8 cellular contexts compared by ENCODE assay signal in the genomic region with DNA sequence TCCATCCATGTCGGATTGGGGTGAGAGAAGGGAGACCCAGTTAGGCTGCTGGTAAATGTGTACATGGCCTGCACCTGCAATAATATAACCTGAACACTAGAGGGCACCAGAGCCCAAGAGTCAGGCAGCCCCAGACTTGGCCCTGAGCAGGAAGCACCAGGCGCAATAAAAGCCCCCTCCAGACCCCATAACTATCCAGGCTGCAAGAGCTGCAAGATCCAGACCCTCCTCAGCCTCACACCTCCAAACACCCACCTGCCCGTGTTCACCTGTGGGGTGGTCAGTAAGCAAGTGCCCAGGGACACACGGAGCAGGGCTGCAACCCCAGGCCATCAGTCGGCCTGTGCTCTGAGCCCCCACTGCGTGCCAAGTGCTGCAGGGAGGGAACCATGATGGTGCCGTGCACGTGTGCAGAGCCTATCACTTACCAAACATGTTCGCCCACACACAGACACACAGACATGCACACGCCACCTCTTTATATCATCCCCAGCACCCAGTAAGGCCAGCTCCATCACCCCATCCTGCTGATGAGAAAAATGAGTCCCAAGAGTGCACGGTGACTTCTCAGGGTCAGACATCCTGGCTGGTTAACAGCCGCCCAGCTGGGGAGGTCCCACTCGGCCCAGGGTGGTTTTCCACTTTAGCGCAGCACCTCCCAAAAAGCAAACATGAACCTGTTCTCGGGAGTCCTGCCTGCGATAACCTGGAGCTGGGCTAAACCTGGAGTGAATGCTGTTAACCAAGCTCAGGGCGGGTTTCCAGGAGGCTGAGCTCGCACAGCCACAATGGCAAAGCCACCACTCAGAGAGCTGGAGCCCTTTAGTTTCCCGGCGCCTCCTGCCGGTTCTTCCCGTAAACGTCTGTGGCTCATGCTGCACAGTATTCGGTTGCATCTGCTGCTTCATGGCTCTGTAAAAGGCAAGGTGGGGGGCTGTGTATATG.
A peak's percentile ranks its signal among the peaks of the same experiment; 100 is the strongest.
DNase-seq lines count a peak whose midpoint lies in the region; ATAC-seq, FAIRE-seq and TF ChIP-seq lines count a peak whose summit lies in the region.

No MANE protein-coding gene starts in this region.

- peak; percentile 87 for TF ChIP-seq CTCF in CD8-positive, alpha-beta T cell (IDR thresholded peaks at IDR 0.05)
- TF ChIP-seq CTCF in GM20000 (IDR thresholded peaks at IDR 0.05; ENCODE audit: extremely low read depth, missing control alignments) (peak; percentile 89), Peyer's patch (IDR thresholded peaks at IDR 0.05) (peak; percentile 43 to 91 (median 84))

- H3K4me3 Mint-ChIP-seq in CD8-positive, alpha-beta T cell = no peak overlapping the region

- intact Hi-C loops in CD8-positive, alpha-beta T cell (cut with DNase I, micrococcal nuclease) = loop anchor here (1.0 to 10.0 kb wide), 5 partner anchors 167 to 1614 kb away; no protein-coding TSS in a partner anchor

- no peaks in the 10 kb centered on the region for H3K79me2 ChIP-seq in trophoblast cell (ENCODE audit: control insufficient read depth, insufficient read depth, low read length, poor library complexity)

- H4K91ac ChIP-seq in trophoblast cell (ENCODE audit: low read depth, low read length) = no peak overlapping the region

- no peak for TF ChIP-seq POLR2A in Peyer's patch (IDR thresholded peaks at IDR 0.05)

- POLR2A ChIA-PET in CD8-positive, alpha-beta T cell (lab: Charles Lee) = no interaction called here

- no peak overlapping the region for H2BK120ac ChIP-seq in trophoblast cell (ENCODE audit: insufficient read depth, low read length, poor library complexity)

- no peak overlapping the region for H3K4me2 ChIP-seq in trophoblast cell (ENCODE audit: low read length)

- H3K79me1 ChIP-seq in trophoblast cell (ENCODE audit: low read length) = no peaks in the 10 kb centered on the region

- no peaks in the 10 kb centered on the region for H3K4me1 Mint-ChIP-seq in CD8-positive, alpha-beta T cell (ENCODE audit: low read depth)

- WGBS in trophoblast cell (ENCODE audit: extremely low coverage, insufficient coverage, insufficient read length) = no CpG with 5 or more reads among the region's 24 CpGs

- no peak overlapping the region for H4K12ac ChIP-seq in trophoblast cell (ENCODE audit: low read depth, low read length)

- no peak overlapping the region for H2AK5ac ChIP-seq in trophoblast cell (ENCODE audit: low read length)

- H3K4me3 ChIP-seq in CD8-positive, alpha-beta T cell (ENCODE audit: low read depth, low read length) = no peak overlapping the region
- H3K4me3 ChIP-seq in Peyer's patch = no peak overlapping the region
- peak overlapping the region; percentile 11 for H3K4me3 ChIP-seq in trophoblast cell (ENCODE audit: low read depth, low read length)

- no peak overlapping the region for H2BK12ac ChIP-seq in trophoblast cell (ENCODE audit: low read length)

- no peak overlapping the region for H4K8ac ChIP-seq in trophoblast cell (ENCODE audit: low read depth, low read length)

- CTCF ChIA-PET in CD8-positive, alpha-beta T cell (lab: Charles Lee) = interaction anchor here (0.6 to 5.1 kb wide), 20 partner anchors 8 to 814 kb away, joined by 3 to 48 read pairs (median 3); no protein-coding TSS in a partner anchor

- H2AFZ ChIP-seq in trophoblast cell (ENCODE audit: insufficient read depth, low read length, poor library complexity) = no peak overlapping the region

- no peaks in the 10 kb centered on the region for H3K27me3 ChIP-seq in CD8-positive, alpha-beta T cell (ENCODE audit: insufficient read depth, low read length)
- H3K27me3 ChIP-seq in Peyer's patch (no peaks in the 10 kb centered on the region), trophoblast cell (ENCODE audit: insufficient read depth, low read length) (no peaks in the 10 kb centered on the region)

- ATAC-seq in CD8-positive, alpha-beta T cell = peak; percentile 64

- no peaks in the 10 kb centered on the region for H3K9me3 Mint-ChIP-seq in CD8-positive, alpha-beta T cell

- H3K4ac ChIP-seq in trophoblast cell (ENCODE audit: low read depth, low read length) = no peak overlapping the region

- no peak overlapping the region for H3K14ac ChIP-seq in trophoblast cell (ENCODE audit: low read length)

- H2BK5ac ChIP-seq in trophoblast cell (ENCODE audit: low read depth, low read length, poor library complexity) = no peak overlapping the region

- H3K9me3 ChIP-seq in CD8-positive, alpha-beta T cell (ENCODE audit: low read length) = no peaks in the 10 kb centered on the region
- H3K9me3 ChIP-seq in Peyer's patch (no peaks in the 10 kb centered on the region), trophoblast cell (ENCODE audit: insufficient read depth, low read depth, low read length) (no peaks in the 10 kb centered on the region)

- no peaks in the 10 kb centered on the region for H3K4me1 ChIP-seq in CD8-positive, alpha-beta T cell (ENCODE audit: insufficient read depth, low read length)
- H3K4me1 ChIP-seq in Peyer's patch (peaks cover 0 to 12% (median 0%) of the 10 kb centered on the region in 4 donors), trophoblast cell (ENCODE audit: control insufficient read depth in 1 of 2, insufficient read depth in 2 of 2, low read length in 2 of 2) (no peaks in the 10 kb centered on the region)

- FAIRE-seq in frontal cortex (lab: Jason Lieb, UNC) = no peak

- H3K36me3 ChIP-seq in CD8-positive, alpha-beta T cell (ENCODE audit: insufficient read depth, low read length) = no peaks in the 10 kb centered on the region
- H3K36me3 ChIP-seq in Peyer's patch = no peaks in the 10 kb centered on the region
- no peaks in the 10 kb centered on the region for H3K36me3 ChIP-seq in trophoblast cell (ENCODE audit: control insufficient read depth in 1 of 2, insufficient read depth in 2 of 2, low read length in 2 of 2)

- H3K9ac ChIP-seq in trophoblast cell (ENCODE audit: low read length) = no peak overlapping the region

- no peak overlapping the region for H3K27ac Mint-ChIP-seq in CD8-positive, alpha-beta T cell

- H3K23ac ChIP-seq in trophoblast cell (ENCODE audit: low read length) = no peak overlapping the region

- peaks cover 2% of the 10 kb centered on the region for H3K27me3 Mint-ChIP-seq in CD8-positive, alpha-beta T cell (ENCODE audit: low read depth)

- H3K36me3 Mint-ChIP-seq in CD8-positive, alpha-beta T cell = no peaks in the 10 kb centered on the region

- no peak overlapping the region for H3K27ac ChIP-seq in CD8-positive, alpha-beta T cell (ENCODE audit: low read depth, low read length)
- H3K27ac ChIP-seq in Peyer's patch = peak overlapping the region in 1 of 4 donors; percentile 64
- H3K27ac ChIP-seq in trophoblast cell (ENCODE audit: low read depth, low read length) = no peak overlapping the region

- H3K18ac ChIP-seq in trophoblast cell (ENCODE audit: low read length) = no peak overlapping the region

- peak in 5 of 7 experiments; percentile 27 to 64 (median 36) for DNase-seq in CD8-positive, alpha-beta T cell
- DNase-seq in GM20000 (ENCODE audit: low spot score) = peak; percentile 80
- DNase-seq in Kasumi-1 (lab: John Stamatoyannopoulos, UW) = peak; percentile 70 to 78
- peak in 2 of 3 donors; percentile 75 to 78 for DNase-seq in Peyer's patch
- peak; percentile 18 for DNase-seq in activated effector memory CD4-positive, alpha-beta T cell treated with Interleukin-2 at 50 U/mL for 16 hours
- DNase-seq in frontal cortex (ENCODE audit: low spot score in 2 of 2) = peak; percentile 57 to 70
- DNase-seq in trophoblast cell = peak; percentile 27 to 71
- no peak for DNase-seq in MV-4-11 (lab: John Stamatoyannopoulos, UW)
